In genomic region chr13:31408927-31409326, GRCh38 we compare ENCODE assay signal across 31 cellular contexts.
"Had no signal": no experiment of that assay in that cellular context is flagged by ENCODE, and none has a peak within 500 bp of the region (broad histone marks: within the 10 kb centered on the region; RNA-seq: fewer than 3 reads in every experiment).

No MANE protein-coding gene starts in this region.

- H3K4me3 ChIP-seq: adrenal gland, body of pancreas, breast epithelium had no signal

- DNase-seq: activated B cell treated with CpG ODN at 0.5 μM for 24 hours; activated CD4-positive, alpha-beta memory T cell treated with anti-CD3 and anti-CD28 coated beads for 36 hours; activated CD4-positive, alpha-beta T cell treated with anti-CD3 and anti-CD28 coated beads for 4 hours; activated CD4-positive, alpha-beta T cell treated with anti-CD3 and anti-CD28 coated beads, Interleukin-2, amount 10 ng/mL, durations not matched to agents 24 days and 14 days; activated CD4-positive, alpha-beta T cell treated with anti-CD3 and anti-CD28 coated beads, Interleukin-2, amount 50 U/mL, for 1 hour; activated CD4-positive, alpha-beta T cell treated with anti-CD3 and anti-CD28 coated beads, Interleukin-2, amount 50 U/mL, for 4 hours; activated CD4-positive, CD25-positive, alpha-beta regulatory T cell treated with anti-CD3 and anti-CD28 coated beads, Interleukin-2, amount 50 U/mL, for 72 hours; activated CD8-positive, alpha-beta memory T cell treated with anti-CD3 and anti-CD28 coated beads, Interleukin-2, amount 50 U/mL, for 4 hours; activated CD8-positive, alpha-beta T cell treated with anti-CD3 and anti-CD28 coated beads for 36 hours; activated effector memory CD4-positive, alpha-beta T cell treated with anti-CD3 and anti-CD28 coated beads, Interleukin-2, amount 50 U/mL, for 16 hours; activated gamma-delta T cell treated with Interleukin-2 at 50 U/mL for 16 hours; activated naive CD4-positive, alpha-beta T cell; activated naive CD4-positive, alpha-beta T cell treated with anti-CD3 and anti-CD28 coated beads for 36 hours; activated naive CD4-positive, alpha-beta T cell treated with anti-CD3 and anti-CD28 coated beads, Interleukin-2, amount 50 U/mL, for 16 hours; activated naive CD8-positive, alpha-beta T cell treated with anti-CD3 and anti-CD28 coated beads for 36 hours; activated T-cell treated with anti-CD3 and anti-CD28 coated beads for 4 hours; activated T-cell treated with anti-CD3 and anti-CD28 coated beads, Interleukin-2, amount 50 U/mL, for 1 hour; activated T-cell treated with anti-CD3 and anti-CD28 coated beads, Interleukin-2, amount 50 U/mL, for 4 hours; activated T-cell treated with anti-CD3 and anti-CD28 coated beads, Interleukin-2, amount 50 U/mL, for 72 hours; adrenal gland; amniotic stem cell; aorta; body of pancreas; brain microvascular endothelial cell; central memory CD4-positive, alpha-beta T cell; T-helper 1 cell; T-helper 9 cell had no signal

- H3K9me3 ChIP-seq: adrenal gland, body of pancreas, breast epithelium had no signal

- H3K4me1 ChIP-seq: adrenal gland, body of pancreas, breast epithelium had no signal

- H3K36me3 ChIP-seq: adrenal gland, brain microvascular endothelial cell, breast epithelium had no signal

- ATAC-seq: activated CD8-positive, alpha-beta T cell treated with anti-CD3 and anti-CD28 coated beads for 36 hours; activated naive CD4-positive, alpha-beta T cell treated with anti-CD3 and anti-CD28 coated beads, Interleukin-2, amount 50 U/mL, for 72 hours; activated T-cell treated with anti-CD3 and anti-CD28 coated beads, Interleukin-2, amount 50 U/mL, for 4 hours; activated T-cell treated with anti-CD3 and anti-CD28 coated beads, Interleukin-2, amount 50 U/mL, for 72 hours; activated T-helper 17 cell treated with anti-CD3 and anti-CD28 coated beads, Interleukin-2, amount 50 U/mL, for 72 hours; body of pancreas had no signal

- H3K27ac ChIP-seq: adrenal gland, body of pancreas, brain microvascular endothelial cell, breast epithelium, VCaP had no signal

- H3K27me3 ChIP-seq: adrenal gland, body of pancreas, brain microvascular endothelial cell, breast epithelium had no signal
